In the genomic region with DNA sequence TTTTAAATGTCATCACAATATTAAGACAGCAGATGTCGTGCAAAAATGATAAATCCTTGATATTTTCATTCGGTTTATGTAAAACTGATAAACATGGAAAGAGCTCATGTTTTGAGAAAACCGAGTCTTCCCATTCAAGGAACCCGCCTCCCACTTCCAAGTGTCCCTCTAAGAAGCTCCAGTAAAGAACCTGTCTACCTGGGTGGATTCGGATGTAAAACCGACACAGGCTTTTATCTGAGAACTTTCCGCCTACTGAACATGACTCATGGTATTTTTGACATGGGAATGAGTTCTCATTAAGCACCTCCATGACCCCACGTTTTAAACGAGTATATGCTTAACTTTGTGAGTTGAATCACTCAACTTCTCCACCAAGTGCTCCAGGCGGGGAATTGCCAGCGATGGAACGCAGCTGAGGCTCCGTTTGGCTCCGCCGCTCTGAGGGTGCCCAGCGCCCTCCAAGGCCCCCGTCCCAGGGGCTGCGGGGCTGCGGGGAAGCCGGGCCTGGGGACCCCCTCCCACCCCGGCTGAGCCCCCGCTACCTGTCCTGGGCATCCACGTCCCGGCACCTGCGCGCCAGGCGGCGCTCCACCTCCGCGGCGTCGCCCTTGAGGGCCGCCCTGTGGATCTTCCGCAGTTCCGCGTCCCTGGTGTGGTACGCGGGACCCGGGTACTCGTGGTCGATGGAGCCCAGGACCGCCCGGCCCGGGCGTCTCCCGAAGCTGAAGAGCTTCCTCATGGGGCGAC, we compare ENCODE assay signal across 8 cellular contexts.
A peak's percentile ranks its signal among the peaks of the same experiment; 100 is the strongest.
DNase-seq lines count a peak whose midpoint lies in the region; ATAC-seq and TF ChIP-seq lines count a peak whose summit lies in the region.

No MANE protein-coding gene starts in this region.

- H3K4me3 ChIP-seq in RWPE2 (ENCODE audit: severe bottlenecking) (peak overlapping the region; percentile 23), body of pancreas (peak overlapping the region in 1 of 2 donors; percentile 13)

- H3K27me3 ChIP-seq in RWPE2 (ENCODE audit: insufficient read depth, poor library complexity, severe bottlenecking) = peaks cover 88% of the 10 kb centered on the region
- H3K27me3 ChIP-seq in body of pancreas = peaks cover 0 to 23% of the 10 kb centered on the region in 2 donors

- H3K9me3 ChIP-seq in RWPE2 (ENCODE audit: severe bottlenecking) = no peaks in the 10 kb centered on the region
- no peaks in the 10 kb centered on the region for H3K9me3 ChIP-seq in body of pancreas

- H3K4me1 ChIP-seq in RWPE2 (ENCODE audit: insufficient read depth, poor library complexity, severe bottlenecking) (no peaks in the 10 kb centered on the region), body of pancreas (peaks cover 23% of the 10 kb centered on the region)

- intact Hi-C loops in body of pancreas (cut with DNase I) (no loop called here), posterior vena cava (cut with DNase I) (no loop called here)

- 8 to 26% methylated on average over 13 to 29 of the region's 47 CpGs for WGBS in body of pancreas, 2 donors

- DNase-seq in COR-L47 (lab: John Stamatoyannopoulos, UW) (peak; percentile 13), HEK293T (ENCODE audit: extremely low spot score) (peak; percentile 12), RWPE2 (ENCODE audit: low spot score) (no peak), body of pancreas (peak in 2 of 4 donors; percentile 11 to 20), inferior parietal cortex (ENCODE audit: extremely low spot score) (peak; percentile 29), posterior vena cava (ENCODE audit: low spot score) (no peak), G401 (ENCODE audit: low spot score) (no peak)
- peak; percentile 47 for DNase-seq in stimulated activated CD4-positive, alpha-beta T cell treated with anti-CD3 and anti-CD28 coated beads, Interleukin-2, amount 100 ng/mL, for 4 hours (ENCODE audit: low read depth)

- no peak for TF ChIP-seq POLR2A in body of pancreas (IDR thresholded peaks at IDR 0.05)

- H3K36me3 ChIP-seq in RWPE2 (ENCODE audit: low read depth) = no peaks in the 10 kb centered on the region
- no peaks in the 10 kb centered on the region for H3K36me3 ChIP-seq in body of pancreas (replicated peaks in 1 of 2; ENCODE audit: insufficient read depth in 1 of 2, low read depth in 2 of 2)

- peak; percentile 55 for ATAC-seq in RWPE2 (ENCODE audit: low read depth)
- ATAC-seq in body of pancreas = peak; percentile 25

- POLR2A ChIA-PET in HEK293T (lab: Yijun Ruan, JAX) = interaction anchor here (0.6 to 1.8 kb wide), 4 partner anchors 8 to 130 kb away, joined by 3 to 5 read pairs (median 4); a partner anchor contains a TSS

- CTCF ChIA-PET in HEK293T (lab: Yijun Ruan, JAX) = interaction anchor here (0.9 to 1.0 kb wide), 2 partner anchors 13 to 145 kb away, joined by 3 to 4 read pairs; no protein-coding TSS in a partner anchor

- TF ChIP-seq CTCF in RWPE2 (IDR thresholded peaks at IDR 0.05; ENCODE audit: poor library complexity, severe bottlenecking) (no peak), body of pancreas (IDR thresholded peaks at IDR 0.05) (no peak)

- in situ Hi-C loops in G401 (cut with HindIII; ENCODE audit: low sequenced_read_pairs) = no loop called here

- H3K27ac ChIP-seq in RWPE2 (ENCODE audit: poor library complexity, severe bottlenecking) (no peak overlapping the region), body of pancreas (no peak overlapping the region)

TF ChIP-seq in HEK293T, 16 proteins besides CTCF, POLR2A, EP300 and RAD21:
- TF ChIP-seq SUZ12 (IDR thresholded peaks at IDR 0.05) = no peak

Comparison
In these comparisons a context has a peak if more than half of its experiments do, and no peak if none do; other contexts are left out.
1. DNase-seq: peak in COR-L47 (single experiment), HEK293T (single experiment), inferior parietal cortex (single experiment) and stimulated activated CD4-positive, alpha-beta T cell treated with anti-CD3 and anti-CD28 coated beads, Interleukin-2, amount 100 ng/mL, for 4 hours (single experiment); none in RWPE2 (single experiment), posterior vena cava (single experiment) and G401 (single experiment).